23 cellular contexts compared by ENCODE assay signal in genomic region chr20:21033817-21034216, GRCh38.
"Had no signal": no experiment of that assay in that cellular context is flagged by ENCODE, and none has a peak within 500 bp of the region (broad histone marks: within the 10 kb centered on the region; RNA-seq: fewer than 3 reads in every experiment).

No MANE protein-coding gene starts in this region.

- H3K27me3 ChIP-seq: colonic mucosa, right lobe of liver, suprapubic skin, thyroid gland, uterus had no signal

- H3K27ac Mint-ChIP-seq: naive thymus-derived CD4-positive, alpha-beta T cell; nephron progenitor cell; stimulated activated effector memory CD8-positive, alpha-beta T cell treated with anti-CD3 and anti-CD28 coated beads, Interleukin-12 subunit alpha, Interleukin-12 subunit beta, amount 100 ng/mL, for 72 hours had no signal

- H3K27ac ChIP-seq: colonic mucosa, epithelial cell of prostate, esophagus muscularis mucosa, gastroesophageal sphincter, neutrophil, psoas muscle, right lobe of liver, suprapubic skin, thyroid gland, uterus had no signal

- ATAC-seq: gastroesophageal sphincter; left colon; left ventricle myocardium superior; naive thymus-derived CD4-positive, alpha-beta T cell; psoas muscle; right lobe of liver; stimulated activated effector memory CD8-positive, alpha-beta T cell treated with anti-CD3 and anti-CD28 coated beads, Interleukin-12 subunit alpha, Interleukin-12 subunit beta, amount 100 ng/mL, for 72 hours; stimulated activated naive CD8-positive, alpha-beta T cell treated with anti-CD3 and anti-CD28 coated beads, Interleukin-15, Interleukin-2, amounts not matched to agents 100 U/mL and 50 U/mL, for 24 hours had no signal

- H3K4me3 Mint-ChIP-seq: naive thymus-derived CD4-positive, alpha-beta T cell; nephron progenitor cell; stimulated activated effector memory CD8-positive, alpha-beta T cell treated with anti-CD3 and anti-CD28 coated beads, Interleukin-12 subunit alpha, Interleukin-12 subunit beta, amount 100 ng/mL, for 72 hours had no signal

- DNase-seq: cerebellar nuclear complex; colonic mucosa; effector CD8-positive, alpha-beta T cell; glutamatergic neuron; left colon; left ventricle myocardium superior; naive thymus-derived CD4-positive, alpha-beta T cell; nephron progenitor cell; psoas muscle; retina; right lobe of liver; stimulated activated CD4-positive, alpha-beta T cell treated with anti-CD3 and anti-CD28 coated beads, Interleukin-4, amount 100 ng/mL, for 1 hour; stimulated activated CD8-positive, alpha-beta memory T cell treated with anti-CD3 and anti-CD28 coated beads, Interleukin-4, amount 100 ng/mL, for 48 hours; stimulated activated naive CD8-positive, alpha-beta T cell treated with anti-CD3 and anti-CD28 coated beads, Interleukin-15, Interleukin-2, amounts not matched to agents 100 U/mL and 50 U/mL, for 24 hours; thyroid gland; uterus had no signal

- H3K36me3 Mint-ChIP-seq: naive thymus-derived CD4-positive, alpha-beta T cell; stimulated activated effector memory CD8-positive, alpha-beta T cell treated with anti-CD3 and anti-CD28 coated beads, Interleukin-12 subunit alpha, Interleukin-12 subunit beta, amount 100 ng/mL, for 72 hours had no signal

- H3K36me3 ChIP-seq: colonic mucosa, esophagus muscularis mucosa, gastroesophageal sphincter, neutrophil, right lobe of liver, suprapubic skin, thyroid gland, uterus had no signal

- H3K9me3 Mint-ChIP-seq: nephron progenitor cell; stimulated activated effector memory CD8-positive, alpha-beta T cell treated with anti-CD3 and anti-CD28 coated beads, Interleukin-12 subunit alpha, Interleukin-12 subunit beta, amount 100 ng/mL, for 72 hours had no signal

- H3K4me1 ChIP-seq: colonic mucosa, esophagus muscularis mucosa, gastroesophageal sphincter, psoas muscle, right lobe of liver, suprapubic skin, uterus had no signal

- H3K4me1 Mint-ChIP-seq: naive thymus-derived CD4-positive, alpha-beta T cell; stimulated activated effector memory CD8-positive, alpha-beta T cell treated with anti-CD3 and anti-CD28 coated beads, Interleukin-12 subunit alpha, Interleukin-12 subunit beta, amount 100 ng/mL, for 72 hours had no signal

- H3K4me3 ChIP-seq: colonic mucosa, esophagus muscularis mucosa, gastroesophageal sphincter, lung, psoas muscle, right lobe of liver, suprapubic skin, thyroid gland, uterus had no signal

- H3K9me3 ChIP-seq: colonic mucosa, esophagus muscularis mucosa, gastroesophageal sphincter, neutrophil, psoas muscle, right lobe of liver, suprapubic skin, thyroid gland, uterus had no signal
